ENCODE assay signal across 9 cellular contexts in the genomic region with DNA sequence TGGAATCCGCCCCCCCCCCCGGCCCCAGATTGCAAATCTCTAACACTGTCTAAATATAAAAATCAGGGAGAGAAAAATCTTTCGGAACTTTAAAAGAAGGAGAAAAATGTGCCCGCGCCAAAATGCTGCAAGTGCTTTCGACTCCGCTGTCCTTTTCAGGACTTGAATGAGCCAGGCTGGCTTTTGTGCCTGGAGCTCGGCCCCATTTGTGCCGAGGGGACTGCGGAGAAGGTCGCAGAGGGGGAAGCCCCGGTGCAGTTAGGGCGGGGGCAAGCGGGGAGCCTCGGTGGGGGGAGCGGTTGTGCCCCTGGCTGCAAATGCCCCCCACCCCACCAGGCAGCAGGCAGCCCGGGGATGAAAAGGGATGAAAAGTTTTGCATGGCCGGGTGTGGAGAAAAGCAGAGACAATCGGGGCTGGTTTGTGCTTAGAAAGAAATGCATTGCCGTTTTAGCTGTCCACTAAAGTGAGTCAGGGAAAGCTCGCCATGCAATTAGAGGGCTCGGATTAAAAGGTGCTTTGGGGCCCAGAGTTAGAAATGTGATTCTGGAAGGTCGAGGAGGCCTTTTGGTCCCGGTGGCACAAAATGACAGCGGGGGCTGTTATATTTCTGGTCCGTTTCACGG. TPM values are rescaled to one million over a fixed set of nuclear protein-coding genes. Genes with fewer than 3 reads are reported as not detected.
DNase-seq lines count a peak whose midpoint lies in the region; ATAC-seq, FAIRE-seq and TF ChIP-seq lines count a peak whose summit lies in the region.
"Had no signal": no experiment of that assay in that cellular context is flagged by ENCODE, and none has a peak within 500 bp of the region (broad histone marks: within the 10 kb centered on the region; RNA-seq: fewer than 3 reads in every experiment).

No MANE protein-coding gene starts in this region.

- DNase-seq in AG10803 (ENCODE audit: low read depth) = peak; percentile 26
- peak; percentile 18 for DNase-seq in EL
- DNase-seq in choroid plexus epithelial cell (ENCODE audit: low read depth) = peak; percentile 48
- no peak for DNase-seq in naive B cell
- DNase-seq in OCI-M2 (lab: John Stamatoyannopoulos, UW; ENCODE audit: unreplicated experiment) = no peak
- no peak for DNase-seq in stimulated activated CD4-positive, alpha-beta T cell treated with anti-CD3 and anti-CD28 coated beads, Interleukin-4, amount 100 ng/mL, for 24 hours
- no peak for DNase-seq in GM12892 (ENCODE audit: insufficient read length)

- peaks cover 45 to 67% (median 66%) of the 10 kb centered on the region in 3 donors for H3K27me3 Mint-ChIP-seq in naive B cell

- peaks cover 0 to 2% (median 0%) of the 10 kb centered on the region in 7 donors for H3K9me3 Mint-ChIP-seq in naive B cell

- no peak for ATAC-seq in naive B cell (ENCODE audit: low read depth in 2 of 2)
- ATAC-seq in HG03521 (IDR thresholded peaks at IDR 0.05; ENCODE audit: unreplicated experiment) = no peak

- no peaks in the 10 kb centered on the region for H3K36me3 Mint-ChIP-seq in naive B cell

- no peak overlapping the region for H3K27ac Mint-ChIP-seq in naive B cell

- peaks cover 16 to 27% (median 25%) of the 10 kb centered on the region in 3 donors for H3K4me1 Mint-ChIP-seq in naive B cell

- TF ChIP-seq POLR2A in GM12892 (IDR thresholded peaks at IDR 0.05; ENCODE audit: low read depth, low read length) = no peak

- FAIRE-seq in GM12892 (lab: Jason Lieb, UNC) = no peak
- FAIRE-seq: colon had no signal

- H3K4me3 Mint-ChIP-seq in naive B cell = peak overlapping the region; percentile 59 to 93 (median 81)

- TF ChIP-seq CTCF in AG10803 (conservative IDR thresholded peaks at IDR 0.05; ENCODE audit: low read length) (no peak), choroid plexus epithelial cell (conservative IDR thresholded peaks at IDR 0.05; ENCODE audit: low read depth, low read length) (no peak)

- H3K4me3 ChIP-seq in AG10803 (ENCODE audit: low read length) (peak overlapping the region; percentile 46), choroid plexus epithelial cell (ENCODE audit: low read depth, low read length) (peak overlapping the region; percentile 53)

RNA-seq across cellular contexts. Expression of a gene that starts 1.6 kb away (rescaled TPM):
- under 1 TPM in 1 of 6 donors, not detected in 5; 0.09 TPM for polyA plus RNA-seq in naive B cell (ENCODE audit: low read depth in 6 of 6)
- not detected for polyA plus RNA-seq in GM12892 (2012; ENCODE audit: missing spikeins)

Comparison
In these comparisons a context has a peak if more than half of its experiments do, and no peak if none do; other contexts are left out.
1. DNase-seq: peak in AG10803 (single experiment), EL (single experiment) and choroid plexus epithelial cell (single experiment); none in naive B cell (single experiment), OCI-M2 (single experiment), stimulated activated CD4-positive, alpha-beta T cell treated with anti-CD3 and anti-CD28 coated beads, Interleukin-4, amount 100 ng/mL, for 24 hours (single experiment) and GM12892 (single experiment).